Comparison of ENCODE assay signal across 16 cellular contexts in genomic region chr1:35619237-35620121, GRCh38. TPM values are rescaled to one million over a fixed set of nuclear protein-coding genes. Genes with fewer than 3 reads are reported as not detected.
DNase-seq lines count a peak whose midpoint lies in the region; ATAC-seq and TF ChIP-seq lines count a peak whose summit lies in the region.
"Had no signal": no experiment of that assay in that cellular context is flagged by ENCODE, and none has a peak within 500 bp of the region (broad histone marks: within the 10 kb centered on the region; RNA-seq: fewer than 3 reads in every experiment).

No MANE protein-coding gene starts in this region.

- no peak overlapping the region for H2AK9ac ChIP-seq in IMR-90 (replicated peaks; ENCODE audit: low read depth, low read length, poor library complexity)

- BruUV-seq in IMR-90 (replicated peaks; lab: Mats Ljungman, UMichigan), result no TSS peak

- no peak overlapping the region for H2BK20ac ChIP-seq in IMR-90 (ENCODE audit: low read depth, low read length)

- H3K79me2 ChIP-seq in mesendoderm (ENCODE audit: control insufficient read depth, insufficient read depth, low read length), result peaks cover 17% of the 10 kb centered on the region

- TF ChIP-seq POLR2A in IMR-90 (IDR thresholded peaks at IDR 0.05; ENCODE audit: low read depth, low read length) (no peak), esophagus muscularis mucosa (IDR thresholded peaks at IDR 0.05; ENCODE audit: low read depth) (no peak)

- H3K4me1 ChIP-seq in IMR-90 (ENCODE audit: control insufficient read depth, insufficient read depth, low read length) (no peaks in the 10 kb centered on the region), mesendoderm (ENCODE audit: control insufficient read depth, low read depth, low read length) (no peaks in the 10 kb centered on the region), esophagus muscularis mucosa (peaks cover 0 to 12% (median 9%) of the 10 kb centered on the region in 4 donors)

- no peak overlapping the region for H3K4me3 Mint-ChIP-seq in activated T-helper 2 cell treated with anti-CD3 and anti-CD28 coated beads, Interferon-gamma antibody, Interleukin-2, Interleukin-4, amounts not matched to agents 10 μg/mL and 5 μg/mL and 100 μg/mL, durations not matched to agents 14 hours and 24 hours and 36 hours (ENCODE audit: low read depth)
- H3K4me3 Mint-ChIP-seq in activated T-cell treated with anti-CD3 and anti-CD28 coated beads, Interleukin-2, amount 50 U/mL, for 24 hours, result no peak overlapping the region
- H3K4me3 Mint-ChIP-seq: B cell; CD8-positive, alpha-beta T cell; H9 had no signal

- H3K9me3 ChIP-seq in IMR-90 (ENCODE audit: control insufficient read depth, insufficient read depth, low read length) (no peaks in the 10 kb centered on the region), esophagus muscularis mucosa (no peaks in the 10 kb centered on the region)
- H3K9me3 ChIP-seq: BLaER1 treated with 17β-estradiol and CSF1 and Interleukin-3, amounts not matched to agents 10 nM and 100 nM had no signal

- no peak for TF ChIP-seq EP300 in esophagus muscularis mucosa (IDR thresholded peaks at IDR 0.05)

- H3K4me1 Mint-ChIP-seq in activated T-helper 2 cell treated with anti-CD3 and anti-CD28 coated beads, Interferon-gamma antibody, Interleukin-2, Interleukin-4, amounts not matched to agents 10 μg/mL and 5 μg/mL and 100 μg/mL, durations not matched to agents 14 hours and 24 hours and 36 hours (ENCODE audit: low read depth), result peaks cover 3% of the 10 kb centered on the region
- peaks cover 24% of the 10 kb centered on the region for H3K4me1 Mint-ChIP-seq in activated T-cell treated with anti-CD3 and anti-CD28 coated beads, Interleukin-2, amount 50 U/mL, for 24 hours (ENCODE audit: low read depth)

- H4K91ac ChIP-seq in IMR-90 (ENCODE audit: insufficient read depth, low read depth, low read length), result no peak overlapping the region

- peaks cover 22% of the 10 kb centered on the region; the same call in 1 of the 2 replicates for H4K20me1 ChIP-seq in IMR-90 (ENCODE audit: insufficient read depth, low read length)

- H2BK5ac ChIP-seq in IMR-90 (ENCODE audit: low read depth, low read length, poor library complexity, severe bottlenecking), result no peak overlapping the region
- H2BK5ac ChIP-seq in mesendoderm (ENCODE audit: low read length), result no peak overlapping the region

- H3K4me2 ChIP-seq in IMR-90 (ENCODE audit: low read depth, low read length), result no peak overlapping the region
- H3K4me2 ChIP-seq in mesendoderm (ENCODE audit: low read length), result no peak overlapping the region
- H3K4me2 ChIP-seq: BLaER1 treated with 17β-estradiol and CSF1 and Interleukin-3, amounts not matched to agents 10 nM and 100 nM had no signal

- H2AFZ ChIP-seq in IMR-90 (replicated peaks; ENCODE audit: low read length, poor library complexity), result no peak overlapping the region

- ATAC-seq in IMR-90 (ENCODE audit: low read depth), result no peak
- ATAC-seq: CD8-positive, alpha-beta T cell had no signal

- H2AK5ac ChIP-seq in IMR-90 (ENCODE audit: low read depth, low read length), result no peak overlapping the region
- no peak overlapping the region for H2AK5ac ChIP-seq in mesendoderm (ENCODE audit: low read length)

- no peak overlapping the region for H2BK120ac ChIP-seq in IMR-90 (ENCODE audit: low read depth, low read length)
- no peak overlapping the region for H2BK120ac ChIP-seq in mesendoderm (ENCODE audit: low read depth, low read length)

- H3K27me3 ChIP-seq in IMR-90 (ENCODE audit: control insufficient read depth, insufficient read depth, low read length) (no peaks in the 10 kb centered on the region), mesendoderm (ENCODE audit: insufficient read depth, low read length, poor library complexity) (no peaks in the 10 kb centered on the region), esophagus muscularis mucosa (no peaks in the 10 kb centered on the region)
- H3K27me3 ChIP-seq: BLaER1 treated with 17β-estradiol and CSF1 and Interleukin-3, amounts not matched to agents 10 nM and 100 nM had no signal

- H3K4me3 ChIP-seq in IMR-90 (ENCODE audit: insufficient read depth, low read depth, low read length) (no peak overlapping the region), mesendoderm (ENCODE audit: low read length) (no peak overlapping the region), esophagus muscularis mucosa (no peak overlapping the region)
- H3K4me3 ChIP-seq: BLaER1 treated with 17β-estradiol and CSF1 and Interleukin-3, amounts not matched to agents 10 nM and 100 nM had no signal

- dilution Hi-C loops in IMR-90 (cut with HindIII; ENCODE audit: low sequenced_read_pairs, unreplicated experiment), result no loop called here

- peak overlapping the region; percentile 14 for H3K27ac Mint-ChIP-seq in activated T-helper 2 cell treated with anti-CD3 and anti-CD28 coated beads, Interferon-gamma antibody, Interleukin-2, Interleukin-4, amounts not matched to agents 10 μg/mL and 5 μg/mL and 100 μg/mL, durations not matched to agents 14 hours and 24 hours and 36 hours
- H3K27ac Mint-ChIP-seq in activated T-cell treated with anti-CD3 and anti-CD28 coated beads, Interleukin-2, amount 50 U/mL, for 24 hours, result no peak overlapping the region
- H3K27ac Mint-ChIP-seq: B cell; CD8-positive, alpha-beta T cell had no signal

- no peak overlapping the region for H3K9ac ChIP-seq in IMR-90 (ENCODE audit: low read depth, low read length)
- no peak overlapping the region for H3K9ac ChIP-seq in mesendoderm (ENCODE audit: low read length)
- H3K9ac ChIP-seq: BLaER1 treated with 17β-estradiol and CSF1 and Interleukin-3, amounts not matched to agents 10 nM and 100 nM had no signal

- POLR2A ChIA-PET in IMR-90 (lab: Charles Lee; ENCODE audit: unreplicated experiment), result no interaction called here

- intact Hi-C loops in IMR-90 (cut with micrococcal nuclease) (no loop called here), esophagus muscularis mucosa (cut with DNase I) (no loop called here)
- intact Hi-C loops in activated T-helper 2 cell treated with anti-CD3 and anti-CD28 coated beads, Interferon-gamma antibody, Interleukin-2, Interleukin-4, amounts not matched to agents 10 μg/mL and 5 μg/mL and 100 μg/mL, durations not matched to agents 14 hours and 24 hours and 36 hours (cut with micrococcal nuclease), result no loop called here

- H3K18ac ChIP-seq in IMR-90 (ENCODE audit: low read depth, low read length), result no peak overlapping the region
- no peak overlapping the region for H3K18ac ChIP-seq in mesendoderm (ENCODE audit: low read length)

- no peak overlapping the region for H3K4ac ChIP-seq in IMR-90 (ENCODE audit: low read depth, low read length)
- no peak overlapping the region for H3K4ac ChIP-seq in mesendoderm (ENCODE audit: low read depth, low read length)

- no peaks in the 10 kb centered on the region for H3K27me3 Mint-ChIP-seq in activated T-helper 2 cell treated with anti-CD3 and anti-CD28 coated beads, Interferon-gamma antibody, Interleukin-2, Interleukin-4, amounts not matched to agents 10 μg/mL and 5 μg/mL and 100 μg/mL, durations not matched to agents 14 hours and 24 hours and 36 hours (ENCODE audit: low read depth)
- no peaks in the 10 kb centered on the region for H3K27me3 Mint-ChIP-seq in activated T-cell treated with anti-CD3 and anti-CD28 coated beads, Interleukin-2, amount 50 U/mL, for 24 hours
- H3K27me3 Mint-ChIP-seq: B cell had no signal

- no peak overlapping the region for H4K5ac ChIP-seq in IMR-90 (ENCODE audit: low read depth, low read length)
- no peak overlapping the region for H4K5ac ChIP-seq in mesendoderm (ENCODE audit: low read length)

- H3K36me3 ChIP-seq in IMR-90 (ENCODE audit: control insufficient read depth, insufficient read depth, low read length) (peaks cover 23% of the 10 kb centered on the region), mesendoderm (ENCODE audit: control insufficient read depth, insufficient read depth, low read length) (peaks cover 7% of the 10 kb centered on the region), esophagus muscularis mucosa (peaks cover 6 to 67% (median 41%) of the 10 kb centered on the region in 4 donors)

- peaks cover 18% of the 10 kb centered on the region for H3K9me1 ChIP-seq in IMR-90 (ENCODE audit: insufficient read depth, low read length)

- DNase-seq in NCI-H82 (lab: John Stamatoyannopoulos, UW) (peak; percentile 23), NCI-H82 treated with DMSO at 0.1 percent for 48 hours (lab: John Stamatoyannopoulos, UW; ENCODE audit: unreplicated experiment) (no peak), IMR-90 (no peak), mesendoderm (peak; percentile 37), NCI-H2029 treated with DMSO at 0.1 percent for 48 hours (lab: John Stamatoyannopoulos, UW) (no peak), esophagus muscularis mucosa (ENCODE audit: extremely low spot score) (no peak)
- DNase-seq in activated T-helper 2 cell treated with anti-CD3 and anti-CD28 coated beads, Interferon-gamma antibody, Interleukin-2, Interleukin-4, amounts not matched to agents 10 μg/mL and 5 μg/mL and 100 μg/mL, durations not matched to agents 14 hours and 24 hours and 36 hours (ENCODE audit: low spot score), result no peak
- DNase-seq in activated T-cell treated with anti-CD3 and anti-CD28 coated beads, Interleukin-2, amount 50 U/mL, for 24 hours, result no peak
- DNase-seq: 8988T; Calu3; CD8-positive, alpha-beta T cell; DMS79 treated with DMSO at 0.1 percent for 48 hours; GF-D8; H9 had no signal

- H3K36me3 Mint-ChIP-seq in activated T-helper 2 cell treated with anti-CD3 and anti-CD28 coated beads, Interferon-gamma antibody, Interleukin-2, Interleukin-4, amounts not matched to agents 10 μg/mL and 5 μg/mL and 100 μg/mL, durations not matched to agents 14 hours and 24 hours and 36 hours (ENCODE audit: low read depth), result peaks cover 56% of the 10 kb centered on the region
- peaks cover 82% of the 10 kb centered on the region for H3K36me3 Mint-ChIP-seq in activated T-cell treated with anti-CD3 and anti-CD28 coated beads, Interleukin-2, amount 50 U/mL, for 24 hours (ENCODE audit: low read depth)

- no peak overlapping the region for H3K56ac ChIP-seq in IMR-90 (ENCODE audit: extremely low read depth, insufficient read depth, low read length)
- no peak overlapping the region for H3K56ac ChIP-seq in mesendoderm (ENCODE audit: low read length)

- no peak for TF ChIP-seq RAD21 in IMR-90 (IDR thresholded peaks at IDR 0.05; ENCODE audit: low read length)

- H3K27ac ChIP-seq in IMR-90 (ENCODE audit: insufficient read depth, low read length), result no peak overlapping the region
- no peak overlapping the region for H3K27ac ChIP-seq in mesendoderm (ENCODE audit: low read depth, low read length)
- no peak overlapping the region for H3K27ac ChIP-seq in esophagus muscularis mucosa (replicated peaks in 1 of 4)
- H3K27ac ChIP-seq: BLaER1 treated with 17β-estradiol and CSF1 and Interleukin-3, amounts not matched to agents 10 nM and 100 nM had no signal

- H4K8ac ChIP-seq in IMR-90 (ENCODE audit: low read depth in 2 of 2, low read length in 2 of 2), result no peak overlapping the region
- H4K8ac ChIP-seq in mesendoderm (ENCODE audit: low read depth, low read length), result no peak overlapping the region

- in situ Hi-C loops in IMR-90 (cut with MboI; ENCODE audit: low sequenced_read_pairs), result no loop called here

- H3K14ac ChIP-seq in IMR-90 (replicated peaks; ENCODE audit: low read depth, low read length), result no peak overlapping the region

- no peak overlapping the region for H2BK15ac ChIP-seq in IMR-90 (ENCODE audit: low read depth, low read length)
- no peak overlapping the region for H2BK15ac ChIP-seq in mesendoderm (replicated peaks; ENCODE audit: low read depth)

- H3K23ac ChIP-seq in IMR-90 (ENCODE audit: low read depth, low read length) (peak overlapping the region; percentile 31; the same call in 1 of the 2 replicates), mesendoderm (ENCODE audit: low read length) (no peak overlapping the region)

- H3K79me1 ChIP-seq in IMR-90 (ENCODE audit: low read depth in 1 of 2, low read length in 2 of 2), result peaks cover 62 to 72% of the 10 kb centered on the region in 2 experiments
- peaks cover 23% of the 10 kb centered on the region for H3K79me1 ChIP-seq in mesendoderm (ENCODE audit: low read length)

- CTCF ChIA-PET in IMR-90 (lab: Yijun Ruan, JAX), result no interaction called here

- TF ChIP-seq CTCF in IMR-90 (conservative IDR thresholded peaks at IDR 0.05; ENCODE audit: low read depth, low read length) (no peak), esophagus muscularis mucosa (IDR thresholded peaks at IDR 0.05) (no peak)

- H3K9me3 Mint-ChIP-seq in activated T-helper 2 cell treated with anti-CD3 and anti-CD28 coated beads, Interferon-gamma antibody, Interleukin-2, Interleukin-4, amounts not matched to agents 10 μg/mL and 5 μg/mL and 100 μg/mL, durations not matched to agents 14 hours and 24 hours and 36 hours, result no peaks in the 10 kb centered on the region
- H3K9me3 Mint-ChIP-seq in activated T-cell treated with anti-CD3 and anti-CD28 coated beads, Interleukin-2, amount 50 U/mL, for 24 hours, result no peaks in the 10 kb centered on the region
- H3K9me3 Mint-ChIP-seq: CD8-positive, alpha-beta T cell; H9 had no signal

- WGBS in IMR-90 (ENCODE audit: extremely low coverage in 2 of 2, insufficient read length in 1 of 2), 2 experiments, result 40% methylated on average over 1 of the region's 6 CpGs; no CpG with 5 or more reads in 1 of the 2 experiments
- no CpG with 5 or more reads among the region's 6 CpGs for WGBS in mesendoderm (ENCODE audit: extremely low coverage, insufficient coverage, low lambda C conversion rate)
- 78% methylated on average over 6 of the region's 6 CpGs for WGBS in esophagus muscularis mucosa

RNA-seq across cellular contexts. Expression of gene PSMB2, which starts 21.8 kb away (rescaled TPM):
- total RNA-seq in IMR-90 (2012; rRNA removed) (23.8 and 28.1 TPM in 2 replicates), esophagus muscularis mucosa (10 to 100 TPM; 30.3 to 40.5 (median 32.4) TPM)
- 85.2 and 86.2 TPM in 2 replicates for polyA plus RNA-seq in IMR-90 (2012; rRNA removed)
- 60.7 and 114 TPM in 2 replicates for polyA plus RNA-seq in IMR-90 (2012; cell fraction: cytosol; rRNA removed)
- polyA plus RNA-seq in IMR-90 (2012; cell fraction: nucleus; rRNA removed; ENCODE audit: low replicate concordance), result 20.2 and 34.7 TPM in 2 replicates
- 123 and 124 TPM in 2 replicates for total RNA-seq in activated T-helper 2 cell treated with anti-CD3 and anti-CD28 coated beads, Interferon-gamma antibody, Interleukin-2, Interleukin-4, amounts not matched to agents 10 μg/mL and 5 μg/mL and 100 μg/mL, durations not matched to agents 14 hours and 24 hours and 36 hours
- polyA plus RNA-seq in mesendoderm (2013, experiment 1 of 2), result 210 TPM
- polyA plus RNA-seq in mesendoderm (2013, experiment 2 of 2), result 208 TPM

RNA-seq across cellular contexts. Expression of gene TFAP2E, which starts 46.4 kb away (rescaled TPM):
- total RNA-seq in IMR-90 (2012; rRNA removed) (under 0.01 TPM in 2 replicates), esophagus muscularis mucosa (under 1 TPM in 3 of 4 donors, not detected in 1; 0.33 to 0.71 (median 0.63) TPM)
- polyA plus RNA-seq in IMR-90 (2012; rRNA removed), result 0.09 and 0.19 TPM in 2 replicates
- 0.15 TPM in 1 of 2 replicates, not detected in the other for polyA plus RNA-seq in IMR-90 (2012; cell fraction: cytosol; rRNA removed)
- 1.3 and 2.0 TPM in 2 replicates for polyA plus RNA-seq in IMR-90 (2012; cell fraction: nucleus; rRNA removed; ENCODE audit: low replicate concordance)
- 0.50 and 0.51 TPM in 2 replicates for total RNA-seq in activated T-helper 2 cell treated with anti-CD3 and anti-CD28 coated beads, Interferon-gamma antibody, Interleukin-2, Interleukin-4, amounts not matched to agents 10 μg/mL and 5 μg/mL and 100 μg/mL, durations not matched to agents 14 hours and 24 hours and 36 hours
- polyA plus RNA-seq in mesendoderm (2013, experiment 1 of 2), result 0.20 TPM
- polyA plus RNA-seq in mesendoderm (2013, experiment 2 of 2), result 0.14 TPM

Comparison
In these comparisons a context has a peak if more than half of its experiments do, and no peak if none do; other contexts are left out.
1. DNase-seq: peak in NCI-H82 (single experiment) and mesendoderm (single experiment); none in NCI-H82 treated with DMSO at 0.1 percent for 48 hours (single experiment), IMR-90 (single experiment), activated T-helper 2 cell treated with anti-CD3 and anti-CD28 coated beads, Interferon-gamma antibody, Interleukin-2, Interleukin-4, amounts not matched to agents 10 μg/mL and 5 μg/mL and 100 μg/mL, durations not matched to agents 14 hours and 24 hours and 36 hours (single experiment), NCI-H2029 treated with DMSO at 0.1 percent for 48 hours (single experiment), esophagus muscularis mucosa (single experiment) and activated T-cell treated with anti-CD3 and anti-CD28 coated beads, Interleukin-2, amount 50 U/mL, for 24 hours (single experiment).